ENCODE assay signal across 1 cellular context in genomic region chr17:19378416-19379293, GRCh38.
TF ChIP-seq lines count a peak whose summit lies in the region.

TSS of gene MAPK7 (plus strand) at chr17:19378498. CDS start at chr17:19378901, 403 bp downstream.

TF ChIP-seq in H1, 55 proteins besides CTCF, POLR2A, EP300 and RAD21 (continued from another document):
- TF ChIP-seq MAX (IDR thresholded peaks at IDR 0.05) (no peak), HDAC6 (IDR thresholded peaks at IDR 0.05; ENCODE audit: low read depth, low read length) (no peak), KDM5A (IDR thresholded peaks at IDR 0.05; ENCODE audit: low read length) (0 out of 2 replicates have a peak, but pooled peaks have one; percentile 32), POLR2AphosphoS5 (IDR thresholded peaks at IDR 0.05; ENCODE audit: low read depth, low read length) (no peak), RXRA (IDR thresholded peaks at IDR 0.05; ENCODE audit: insufficient read depth, low read depth, low read length) (no peak)
